Comparison of ENCODE assay signal across 10 cellular contexts in genomic region chr4:41178372-41179085, GRCh38. TPM values are rescaled to one million over a fixed set of nuclear protein-coding genes. Genes with fewer than 3 reads are reported as not detected.
DNase-seq lines count a peak whose midpoint lies in the region; ATAC-seq and TF ChIP-seq lines count a peak whose summit lies in the region.
"Had no signal": no experiment of that assay in that cellular context is flagged by ENCODE, and none has a peak within 500 bp of the region (broad histone marks: within the 10 kb centered on the region; RNA-seq: fewer than 3 reads in every experiment).

No MANE protein-coding gene starts in this region.

- peak overlapping the region; percentile 64 for H2BK20ac ChIP-seq in IMR-90 (ENCODE audit: low read depth, low read length)

- H3K27me3 ChIP-seq in IMR-90 (ENCODE audit: control insufficient read depth, insufficient read depth, low read length) = no peaks in the 10 kb centered on the region
- H3K27me3 ChIP-seq in mammary epithelial cell (ENCODE audit: insufficient read depth, low read length) = no peaks in the 10 kb centered on the region
- no peaks in the 10 kb centered on the region for H3K27me3 ChIP-seq in tibial artery
- H3K27me3 ChIP-seq: esophagus squamous epithelium had no signal

- H3K18ac ChIP-seq in IMR-90 (ENCODE audit: low read depth, low read length) = peak overlapping the region; percentile 53; the same call in 1 of the 2 replicates

- peak overlapping the region; percentile 67 for H2BK120ac ChIP-seq in IMR-90 (ENCODE audit: low read depth, low read length)

- no peak overlapping the region for H2AFZ ChIP-seq in IMR-90 (replicated peaks; ENCODE audit: low read length, poor library complexity)
- H2AFZ ChIP-seq in mammary epithelial cell (ENCODE audit: low read depth, low read length) = no peak overlapping the region

- H3K36me3 ChIP-seq in IMR-90 (ENCODE audit: control insufficient read depth, insufficient read depth, low read length) (no peaks in the 10 kb centered on the region), mammary epithelial cell (ENCODE audit: insufficient read depth, low read length) (peaks cover 2% of the 10 kb centered on the region), tibial artery (no peaks in the 10 kb centered on the region)
- H3K36me3 ChIP-seq: esophagus squamous epithelium had no signal

- intact Hi-C loops in IMR-90 (cut with micrococcal nuclease) = no loop called here
- intact Hi-C loops in mammary epithelial cell (cut with micrococcal nuclease) = no loop called here
- intact Hi-C loops in tibial artery (cut with DNase I; ENCODE audit: low total_unique reads) = no loop called here

- peak overlapping the region; percentile 86; the same call in 1 of the 2 replicates for H2AK5ac ChIP-seq in IMR-90 (ENCODE audit: low read depth, low read length)

- H4K20me1 ChIP-seq in IMR-90 (ENCODE audit: insufficient read depth, low read length) (no peaks in the 10 kb centered on the region; the same call in 1 of the 2 replicates), mammary epithelial cell (ENCODE audit: insufficient read depth, low read length) (no peaks in the 10 kb centered on the region)

- dilution Hi-C loops in IMR-90 (cut with HindIII; ENCODE audit: low sequenced_read_pairs, unreplicated experiment) (no loop called here), mammary epithelial cell (cut with HindIII; ENCODE audit: low sequenced_read_pairs) (no loop called here)

- DNase-seq in IMR-90 (peak; percentile 93), mammary epithelial cell (peak; percentile 39), kidney tubule cell (ENCODE audit: low spot score) (peak; percentile 52), tibial artery (no peak), activated gamma-delta T cell (lab: John Stamatoyannopoulos, UW) (no peak), cerebellar nuclear complex (lab: John Stamatoyannopoulos, UW) (no peak), left lobe of liver (ENCODE audit: low spot score) (no peak)
- DNase-seq: activated naive CD4-positive, alpha-beta T cell treated with Interleukin-2 at 50 U/mL for 16 hours; esophagus squamous epithelium had no signal

- H2BK5ac ChIP-seq in IMR-90 (ENCODE audit: low read depth, low read length, poor library complexity, severe bottlenecking) = peak overlapping the region; percentile 82

- H2BK15ac ChIP-seq in IMR-90 (ENCODE audit: low read depth, low read length) = peak overlapping the region; percentile 69; the same call in 1 of the 3 replicates

- peaks cover 94% of the 10 kb centered on the region for H3K79me2 ChIP-seq in mammary epithelial cell (ENCODE audit: insufficient read depth, low read length)

- CTCF ChIA-PET in IMR-90 (lab: Yijun Ruan, JAX) (no interaction called here), mammary epithelial cell (lab: Charles Lee; ENCODE audit: low non-redundant PET) (no interaction called here)

- H3K9ac ChIP-seq in IMR-90 (ENCODE audit: low read depth, low read length) = no peak overlapping the region
- H3K9ac ChIP-seq in mammary epithelial cell (ENCODE audit: insufficient read depth, low read length) = no peak overlapping the region

- peak overlapping the region; percentile 30 for H4K5ac ChIP-seq in IMR-90 (ENCODE audit: low read depth, low read length)

- in situ Hi-C loops in IMR-90 (cut with MboI; ENCODE audit: low sequenced_read_pairs) (no loop called here), mammary epithelial cell (cut with MboI; ENCODE audit: low sequenced_read_pairs in 2 of 2) (no loop called here)

- H3K9me3 ChIP-seq in IMR-90 (ENCODE audit: control insufficient read depth, insufficient read depth, low read length) (no peaks in the 10 kb centered on the region), mammary epithelial cell (replicated peaks; ENCODE audit: insufficient read depth, low read length) (no peaks in the 10 kb centered on the region), tibial artery (no peaks in the 10 kb centered on the region)
- H3K9me3 ChIP-seq: esophagus squamous epithelium had no signal

- no peak for TF ChIP-seq CTCF in IMR-90 (conservative IDR thresholded peaks at IDR 0.05; ENCODE audit: low read depth, low read length)
- no peak for TF ChIP-seq CTCF in mammary epithelial cell (conservative IDR thresholded peaks at IDR 0.05 in 1 of 2, IDR thresholded peaks at IDR 0.05 in 1 of 2; ENCODE audit: extremely low read depth in 1 of 2, insufficient read depth in 1 of 2, low read depth in 1 of 2, low read length in 2 of 2)
- no peak for TF ChIP-seq CTCF in tibial artery (IDR thresholded peaks at IDR 0.05)

- TF ChIP-seq RAD21 in IMR-90 (IDR thresholded peaks at IDR 0.05; ENCODE audit: low read length) = no peak

- peak; percentile 60 for ATAC-seq in IMR-90 (ENCODE audit: low read depth)
- no peak for ATAC-seq in left lobe of liver
- ATAC-seq: K562 had no signal

- 100% methylated on average over 1 of the region's 4 CpGs; no CpG with 5 or more reads in 1 of the 2 experiments for WGBS in IMR-90 (ENCODE audit: extremely low coverage in 2 of 2, insufficient read length in 1 of 2), 2 experiments
- WGBS in mammary epithelial cell (ENCODE audit: low coverage, missing lambda C conversion rate) = 50% methylated on average over 4 of the region's 4 CpGs

- POLR2A ChIA-PET in IMR-90 (lab: Charles Lee; ENCODE audit: unreplicated experiment) = no interaction called here

- H4K8ac ChIP-seq in IMR-90 (ENCODE audit: low read depth in 2 of 2, low read length in 2 of 2) = peak overlapping the region in 1 of 2 experiments; percentile 53; a peak in 1 of 4 replicates

- no peak for TF ChIP-seq POLR2A in IMR-90 (IDR thresholded peaks at IDR 0.05; ENCODE audit: low read depth, low read length)

- peak overlapping the region; percentile 83 for H3K4ac ChIP-seq in IMR-90 (ENCODE audit: low read depth, low read length)

- peak overlapping the region; percentile 43; the same call in 1 of the 2 replicates for H4K91ac ChIP-seq in IMR-90 (ENCODE audit: insufficient read depth, low read depth, low read length)

- H3K4me1 ChIP-seq in IMR-90 (ENCODE audit: control insufficient read depth, insufficient read depth, low read length) (peaks cover 10% of the 10 kb centered on the region), mammary epithelial cell (ENCODE audit: insufficient read depth, low read length) (peaks cover 40% of the 10 kb centered on the region), tibial artery (peaks cover 0 to 56% (median 40%) of the 10 kb centered on the region in 4 donors)

- H3K9me1 ChIP-seq in IMR-90 (ENCODE audit: insufficient read depth, low read length) = peaks cover 9% of the 10 kb centered on the region

- H3K14ac ChIP-seq in IMR-90 (replicated peaks; ENCODE audit: low read depth, low read length) = peak overlapping the region; percentile 88

- H3K27ac ChIP-seq in IMR-90 (ENCODE audit: insufficient read depth, low read length) (peak overlapping the region; percentile 60; the same call in 1 of the 2 replicates), mammary epithelial cell (ENCODE audit: insufficient read depth, low read depth, low read length) (peak overlapping the region; percentile 15), tibial artery (peak overlapping the region; percentile 5 to 16)
- H3K27ac ChIP-seq: esophagus squamous epithelium had no signal

- H3K4me2 ChIP-seq in IMR-90 (ENCODE audit: low read depth, low read length) (peak overlapping the region; percentile 19; the same call in 1 of the 2 replicates), mammary epithelial cell (ENCODE audit: insufficient read depth, low read depth, low read length) (peak overlapping the region; percentile 66)

- no peak overlapping the region for H3K56ac ChIP-seq in IMR-90 (ENCODE audit: extremely low read depth, insufficient read depth, low read length)

- H3K4me3 ChIP-seq in IMR-90 (ENCODE audit: insufficient read depth, low read depth, low read length) (no peak overlapping the region), mammary epithelial cell (replicated peaks in 1 of 3; ENCODE audit: insufficient read depth in 1 of 3, low read depth in 2 of 3, low read length in 3 of 3) (no peak overlapping the region), tibial artery (no peak overlapping the region)
- H3K4me3 ChIP-seq: esophagus squamous epithelium, K562 had no signal

- BruUV-seq in IMR-90 (replicated peaks; lab: Mats Ljungman, UMichigan) (no TSS peak), mammary epithelial cell (replicated peaks; lab: Mats Ljungman, UMichigan) (no TSS peak)

- H3K23ac ChIP-seq in IMR-90 (ENCODE audit: low read depth, low read length) = peak overlapping the region; percentile 82

- H3K79me1 ChIP-seq in IMR-90 (ENCODE audit: low read depth in 1 of 2, low read length in 2 of 2) = peaks cover 20 to 67% of the 10 kb centered on the region in 2 experiments

- no peak overlapping the region for H2AK9ac ChIP-seq in IMR-90 (replicated peaks; ENCODE audit: low read depth, low read length, poor library complexity)

TF ChIP-seq in IMR-90, 13 proteins besides CTCF, POLR2A, EP300 and RAD21:
- TF ChIP-seq FOS (IDR thresholded peaks at IDR 0.05; ENCODE audit: low read depth, low read length) (0 out of 2 replicates have a peak, but pooled peaks have one; percentile 25), RCOR1 (IDR thresholded peaks at IDR 0.05; ENCODE audit: insufficient replicate concordance, low read length) (no peak), MAZ (IDR thresholded peaks at IDR 0.05; ENCODE audit: borderline replicate concordance, low read depth, low read length) (no peak), NFE2L2 (IDR thresholded peaks at IDR 0.05; ENCODE audit: low read depth, low read length) (no peak), CHD1 (IDR thresholded peaks at IDR 0.05; ENCODE audit: low read depth, low read length) (no peak)

RNA-seq across cellular contexts. Expression of gene APBB2, which starts 35.8 kb away (rescaled TPM):
- total RNA-seq in IMR-90 (2012; rRNA removed) = 64.7 and 75.5 TPM in 2 replicates
- polyA plus RNA-seq in IMR-90 (2012; rRNA removed) = 41.1 and 47.9 TPM in 2 replicates
- 21.2 and 27.8 TPM in 2 replicates for polyA plus RNA-seq in IMR-90 (2012; cell fraction: cytosol; rRNA removed)
- polyA plus RNA-seq in IMR-90 (2012; cell fraction: nucleus; rRNA removed; ENCODE audit: low replicate concordance) = 50.5 and 115 TPM in 2 replicates
- total RNA-seq in mammary epithelial cell = 10 to 100 TPM; 75.8 to 81.7 TPM
- polyA plus RNA-seq in mammary epithelial cell = 60.8 TPM
- 74.3 TPM for polyA minus RNA-seq in mammary epithelial cell
- total RNA-seq in left lobe of liver = 26.2 TPM

Comparison
In these comparisons a context has a peak if more than half of its experiments do, and no peak if none do; other contexts are left out.
1. DNase-seq: peak in IMR-90 (single experiment), mammary epithelial cell (single experiment) and kidney tubule cell (single experiment); none in tibial artery (0 of 2), activated gamma-delta T cell (single experiment), cerebellar nuclear complex (0 of 2) and left lobe of liver (single experiment).
2. Peak in every context shown above with its lines, with median percentiles within 50 percentile points of each other: H3K27ac ChIP-seq.